Comparison of ENCODE assay signal across 7 cellular contexts in the genomic region with DNA sequence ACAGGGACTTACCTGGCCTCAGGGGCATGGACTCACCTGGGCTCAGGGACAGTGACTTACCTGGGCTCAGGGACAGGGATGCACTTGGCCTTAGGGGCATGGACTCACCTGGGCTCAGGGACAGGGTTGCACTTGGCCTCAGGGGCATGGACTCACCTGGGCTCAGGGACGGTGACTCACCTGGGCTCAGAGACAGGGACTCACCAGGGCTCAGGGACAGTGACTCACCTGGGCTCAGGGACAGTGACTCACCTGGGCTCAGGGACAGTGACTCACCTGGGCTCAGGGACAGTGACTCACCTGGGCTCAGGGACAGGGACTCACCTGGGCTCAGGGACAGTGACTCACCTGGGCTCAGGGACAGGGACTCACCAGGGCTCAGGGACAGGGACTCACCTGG.
DNase-seq lines count a peak whose midpoint lies in the region; ATAC-seq and TF ChIP-seq lines count a peak whose summit lies in the region.
"Not testable (repeated sequence)": the region's sequence is repeated elsewhere in the genome, so short reads cannot be mapped to it uniquely, and the experiment has no call there.

No MANE protein-coding gene starts in this region.

- H2BK120ac ChIP-seq in mesendoderm (ENCODE audit: low read depth, low read length); trophoblast cell (ENCODE audit: insufficient read depth, low read length, poor library complexity): not testable (repeated sequence)

- TF ChIP-seq CTCF in Caco-2 (IDR thresholded peaks at IDR 0.05; ENCODE audit: insufficient read depth in 1 of 2, low read depth in 1 of 2, low read length in 1 of 2, severe bottlenecking in 1 of 2, unreplicated experiment in 1 of 2); LNCaP clone FGC (IDR thresholded peaks at IDR 0.05; ENCODE audit: control insufficient read depth, extremely low read depth, insufficient read depth); body of pancreas (IDR thresholded peaks at IDR 0.05); epithelial cell of esophagus (IDR thresholded peaks at IDR 0.05; ENCODE audit: insufficient read depth, low read depth, low read length, missing control alignments); thoracic aorta (IDR thresholded peaks at IDR 0.05): not testable (repeated sequence)

- not testable (repeated sequence) for H3K9me3 Mint-ChIP-seq in Caco-2 (ENCODE audit: unreplicated experiment)

- not testable (repeated sequence) for H3K56ac ChIP-seq in mesendoderm (ENCODE audit: low read length)

- not testable (repeated sequence) for H3K9me3 ChIP-seq in Caco-2; body of pancreas; trophoblast cell (ENCODE audit: insufficient read depth, low read depth, low read length); thoracic aorta

- not testable (repeated sequence) for H3K4me1 ChIP-seq in Caco-2; mesendoderm (ENCODE audit: control insufficient read depth, low read depth, low read length); trophoblast cell (ENCODE audit: control insufficient read depth in 1 of 2, insufficient read depth in 2 of 2, low read length in 2 of 2)
- H3K4me1 ChIP-seq in body of pancreas (peaks cover 41% of the 10 kb centered on the region), thoracic aorta (ENCODE audit: control insufficient read depth in 1 of 2, low read depth in 2 of 2) (peaks cover 5 to 67% of the 10 kb centered on the region in 2 donors)

- CTCF ChIA-PET in Caco-2 (lab: Charles Lee): not testable (repeated sequence)

- not testable (repeated sequence) for H4K5ac ChIP-seq in mesendoderm (ENCODE audit: low read length)

- intact Hi-C loops in Caco-2 (cut with micrococcal nuclease; ENCODE audit: unreplicated experiment); body of pancreas (cut with DNase I): not testable (repeated sequence)

- H3K27me3 ChIP-seq in Caco-2 (replicated peaks; ENCODE audit: control insufficient read depth, insufficient read depth, low read length); body of pancreas; mesendoderm (ENCODE audit: insufficient read depth, low read length, poor library complexity); trophoblast cell (ENCODE audit: insufficient read depth, low read length); thoracic aorta (replicated peaks; ENCODE audit: insufficient read depth): not testable (repeated sequence)

- H3K14ac ChIP-seq in trophoblast cell (ENCODE audit: low read length): not testable (repeated sequence)

- not testable (repeated sequence) for H3K4ac ChIP-seq in mesendoderm (ENCODE audit: low read depth, low read length); trophoblast cell (ENCODE audit: low read depth, low read length)

- not testable (repeated sequence) for BruUV-seq in Caco-2 (replicated peaks; lab: Mats Ljungman, UMichigan)

- not testable (repeated sequence) for H3K79me1 ChIP-seq in mesendoderm (ENCODE audit: low read length); trophoblast cell (ENCODE audit: low read length)

- not testable (repeated sequence) for H3K27ac Mint-ChIP-seq in Caco-2 (ENCODE audit: unreplicated experiment)

- H4K8ac ChIP-seq in mesendoderm (ENCODE audit: low read depth, low read length); trophoblast cell (ENCODE audit: low read depth, low read length): not testable (repeated sequence)

- not testable (repeated sequence) for H3K36me3 ChIP-seq in Caco-2 (ENCODE audit: control insufficient read depth, insufficient read depth, low read length); body of pancreas (replicated peaks in 1 of 2; ENCODE audit: insufficient read depth in 1 of 2, low read depth in 2 of 2); mesendoderm (ENCODE audit: control insufficient read depth, insufficient read depth, low read length); trophoblast cell (ENCODE audit: control insufficient read depth in 1 of 2, insufficient read depth in 2 of 2, low read length in 2 of 2); thoracic aorta

- ATAC-seq in body of pancreas: peak; percentile 33
- ATAC-seq in thoracic aorta (ENCODE audit: insufficient number of reproducible peaks, low FRiP score, low read depth): not testable (repeated sequence)

- H2BK15ac ChIP-seq in mesendoderm (replicated peaks; ENCODE audit: low read depth): not testable (repeated sequence)

- not testable (repeated sequence) for H3K23ac ChIP-seq in mesendoderm (ENCODE audit: low read length); trophoblast cell (ENCODE audit: low read length)

- not testable (repeated sequence) for H2BK5ac ChIP-seq in mesendoderm (ENCODE audit: low read length); trophoblast cell (ENCODE audit: low read depth, low read length, poor library complexity)

- H4K12ac ChIP-seq in trophoblast cell (ENCODE audit: low read depth, low read length): not testable (repeated sequence)

- not testable (repeated sequence) for H3K4me2 ChIP-seq in mesendoderm (ENCODE audit: low read length); trophoblast cell (ENCODE audit: low read length)

- H3K36me3 Mint-ChIP-seq in Caco-2 (ENCODE audit: insufficient read depth, unreplicated experiment): not testable (repeated sequence)

- H3K18ac ChIP-seq in mesendoderm (ENCODE audit: low read length); trophoblast cell (ENCODE audit: low read length): not testable (repeated sequence)

- not testable (repeated sequence) for H3K27me3 Mint-ChIP-seq in Caco-2 (ENCODE audit: insufficient read depth, unreplicated experiment)

- TF ChIP-seq POLR2A in body of pancreas (IDR thresholded peaks at IDR 0.05): not testable (repeated sequence)

- H4K91ac ChIP-seq in trophoblast cell (ENCODE audit: low read depth, low read length): not testable (repeated sequence)

- not testable (repeated sequence) for H2AK5ac ChIP-seq in mesendoderm (ENCODE audit: low read length); trophoblast cell (ENCODE audit: low read length)

- H3K4me3 ChIP-seq in Caco-2 (ENCODE audit: low read depth, low read length); LNCaP clone FGC (ENCODE audit: low read depth, low read length); body of pancreas; epithelial cell of esophagus (ENCODE audit: low read length); mesendoderm (ENCODE audit: low read length); thoracic aorta: not testable (repeated sequence)
- H3K4me3 ChIP-seq in trophoblast cell (ENCODE audit: low read depth, low read length): peak overlapping the region; percentile 46

- 43% methylated on average over 1 of the region's 1 CpG; no CpG with 5 or more reads in 1 of the 2 donors for WGBS in body of pancreas, 2 donors
- no CpG with 5 or more reads among the region's 1 CpG for WGBS in mesendoderm (ENCODE audit: extremely low coverage, insufficient coverage, low lambda C conversion rate)
- WGBS in trophoblast cell (ENCODE audit: extremely low coverage, insufficient coverage, insufficient read length): no CpG with 5 or more reads among the region's 1 CpG

- POLR2A ChIA-PET in Caco-2 (lab: Charles Lee): not testable (repeated sequence)

- not testable (repeated sequence) for H3K4me1 Mint-ChIP-seq in Caco-2 (ENCODE audit: low read depth, unreplicated experiment)

- not testable (repeated sequence) for H2AFZ ChIP-seq in trophoblast cell (ENCODE audit: insufficient read depth, low read length, poor library complexity)

- not testable (repeated sequence) for H2BK12ac ChIP-seq in trophoblast cell (ENCODE audit: low read length)

- H3K4me3 Mint-ChIP-seq in Caco-2 (ENCODE audit: unreplicated experiment): not testable (repeated sequence)

- H3K9ac ChIP-seq in mesendoderm (ENCODE audit: low read length); trophoblast cell (ENCODE audit: low read length): not testable (repeated sequence)

- DNase-seq in Caco-2 (peak; percentile 57 to 71), LNCaP clone FGC (ENCODE audit: low read depth) (peak; percentile 39), body of pancreas (peak; percentile 47 to 81 (median 67)), epithelial cell of esophagus (ENCODE audit: low read depth) (peak; percentile 4), mesendoderm (peak; percentile 24), trophoblast cell (peak in 1 of 2 donors; percentile 9)
- DNase-seq in thoracic aorta (ENCODE audit: low spot score): not testable (repeated sequence)

- H3K27ac ChIP-seq in body of pancreas (peak overlapping the region; percentile 83 to 90 (median 86)), thoracic aorta (peak overlapping the region; percentile 45 to 56)
- not testable (repeated sequence) for H3K27ac ChIP-seq in mesendoderm (ENCODE audit: low read depth, low read length); trophoblast cell (ENCODE audit: low read depth, low read length)

- not testable (repeated sequence) for H3K79me2 ChIP-seq in mesendoderm (ENCODE audit: control insufficient read depth, insufficient read depth, low read length); trophoblast cell (ENCODE audit: control insufficient read depth, insufficient read depth, low read length, poor library complexity)
